Comparison of ENCODE assay signal across 8 cellular contexts in genomic region chr9:119368681-119369581, GRCh38. TPM values are rescaled to one million over a fixed set of nuclear protein-coding genes. Genes with fewer than 3 reads are reported as not detected.
A peak's percentile ranks its signal among the peaks of the same experiment; 100 is the strongest.
DNase-seq lines count a peak whose midpoint lies in the region; ATAC-seq, FAIRE-seq and TF ChIP-seq lines count a peak whose summit lies in the region.

TSS of gene BRINP1 (minus strand) at chr9:119369435. CDS start at chr9:119313355, 56,080 bp downstream.

- intact Hi-C loops in heart left ventricle (cut with DNase I), result loop anchor here (5.0 to 10.0 kb wide), 9 partner anchors 84 to 1724 kb away; no protein-coding TSS in a partner anchor
- intact Hi-C loops in posterior vena cava (cut with DNase I), result no loop called here

- no peak within 1 kb of the TSS for H3K27ac ChIP-seq in HUES6 (ENCODE audit: low read depth, low read length)
- H3K27ac ChIP-seq in heart left ventricle, result no peak within 1 kb of the TSS

- H3K36me3 Mint-ChIP-seq in T-cell, result no peaks in the 10 kb centered on the region

- no peaks in the 10 kb centered on the region for H3K4me1 Mint-ChIP-seq in T-cell

- H3K9me3 ChIP-seq in HUES6 (ENCODE audit: control insufficient read depth, insufficient read depth, low read depth, low read length), result no peaks in the 10 kb centered on the region
- H3K9me3 ChIP-seq in heart left ventricle, result no peaks in the 10 kb centered on the region

- peak in 4 of 5 donors; percentile 25 to 66 (median 29) for DNase-seq in heart left ventricle
- peak; percentile 83 for DNase-seq in posterior vena cava (ENCODE audit: low spot score)
- DNase-seq in T-cell, result no peak
- no peak for DNase-seq in SW480 (ENCODE audit: low spot score)
- DNase-seq in H54 (ENCODE audit: insufficient read length, low spot score), result no peak

- WGBS in heart left ventricle, 4 donors, result 1 to 3% (median 1%) methylated on average over 31 to 91 of the region's 91 CpGs

- TF ChIP-seq CTCF in heart left ventricle (IDR thresholded peaks at IDR 0.05), result no peak

- H3K9me3 Mint-ChIP-seq in T-cell, result peaks cover 5 to 25% (median 24%) of the 10 kb centered on the region in 3 donors

- ATAC-seq in SK-N-SH treated with all-trans-retinoic acid at 6 μM for 48 hours (peak; percentile 84), heart left ventricle (peak; percentile 37 to 72 (median 58)), GM21381 (IDR thresholded peaks at IDR 0.05; ENCODE audit: unreplicated experiment) (no peak), T-cell (replicated peaks in 1 of 4) (no peak)

- no peak within 1 kb of the TSS for H3K27ac Mint-ChIP-seq in T-cell

- peaks cover 51% of the 10 kb centered on the region for H3K27me3 ChIP-seq in HUES6 (ENCODE audit: control insufficient read depth, insufficient read depth, low read length)
- peaks cover 0 to 37% (median 29%) of the 10 kb centered on the region in 9 donors for H3K27me3 ChIP-seq in heart left ventricle

- H3K4me3 ChIP-seq in HUES6 (ENCODE audit: low read depth, low read length), result peak within 1 kb of the TSS; percentile 91
- H3K4me3 ChIP-seq in heart left ventricle, result peak within 1 kb of the TSS; percentile 11 to 60 (median 44)

- peaks cover 37 to 42% of the 10 kb centered on the region in 2 donors for H3K27me3 Mint-ChIP-seq in T-cell

- FAIRE-seq in H54 (lab: Jason Lieb, UNC), result no peak

- TF ChIP-seq POLR2A in heart left ventricle (IDR thresholded peaks at IDR 0.05) (no peak), H54 (IDR thresholded peaks at IDR 0.05; ENCODE audit: low read depth, low read length) (no peak)

- H3K4me1 ChIP-seq in HUES6 (ENCODE audit: control insufficient read depth, insufficient read depth, low read length) (peaks cover 39% of the 10 kb centered on the region), heart left ventricle (peaks cover 0 to 13% (median 0%) of the 10 kb centered on the region in 12 donors)

- peak within 1 kb of the TSS; percentile 55 for H3K9ac ChIP-seq in HUES6 (ENCODE audit: low read length)

- POLR2A ChIA-PET in T-cell (lab: Charles Lee), result no interaction called here

- no peaks in the 10 kb centered on the region for H3K36me3 ChIP-seq in HUES6 (ENCODE audit: control insufficient read depth, insufficient read depth, low read length)
- H3K36me3 ChIP-seq in heart left ventricle, result no peaks in the 10 kb centered on the region

- H3K4me3 Mint-ChIP-seq in T-cell, result peak within 1 kb of the TSS in 1 of 3 donors; percentile 23

- CTCF ChIA-PET in T-cell (lab: Charles Lee), result no interaction called here

TF ChIP-seq in SK-N-SH treated with all-trans-retinoic acid at 6 μM for 48 hours, 23 proteins besides CTCF, POLR2A, EP300 and RAD21:
- no peak for TF ChIP-seq ARNTL (CRISPR knock-in tag; IDR thresholded peaks at IDR 0.05; ENCODE audit: borderline replicate concordance, low read depth)
- TF ChIP-seq RARB (CRISPR knock-in tag; IDR thresholded peaks at IDR 0.05), result no peak
- TF ChIP-seq PPARA (CRISPR knock-in tag; IDR thresholded peaks at IDR 0.05; ENCODE audit: borderline replicate concordance), result no peak
- no peak for TF ChIP-seq CSDC2 (CRISPR knock-in tag; IDR thresholded peaks at IDR 0.05)
- TF ChIP-seq SNAI2 (CRISPR knock-in tag; IDR thresholded peaks at IDR 0.05), result no peak
- TF ChIP-seq POU6F1 (CRISPR knock-in tag; IDR thresholded peaks at IDR 0.05; ENCODE audit: borderline replicate concordance, low read depth), result no peak
- no peak for TF ChIP-seq TCF4 (CRISPR knock-in tag; IDR thresholded peaks at IDR 0.05; ENCODE audit: borderline replicate concordance)
- no peak for TF ChIP-seq TSHZ2 (CRISPR knock-in tag; IDR thresholded peaks at IDR 0.05)
- TF ChIP-seq CSRNP3 (CRISPR knock-in tag; IDR thresholded peaks at IDR 0.05), result no peak
- TF ChIP-seq ZNF8 (CRISPR knock-in tag; IDR thresholded peaks at IDR 0.05), result no peak
- no peak for TF ChIP-seq OSR1 (CRISPR knock-in tag; IDR thresholded peaks at IDR 0.05)
- TF ChIP-seq GLIS3 (CRISPR knock-in tag; IDR thresholded peaks at IDR 0.05), result no peak
- TF ChIP-seq ESRRG (CRISPR knock-in tag; IDR thresholded peaks at IDR 0.05), result no peak
- no peak for TF ChIP-seq TOX (CRISPR knock-in tag; IDR thresholded peaks at IDR 0.05; ENCODE audit: borderline replicate concordance)
- TF ChIP-seq PATZ1 (CRISPR knock-in tag; IDR thresholded peaks at IDR 0.05; ENCODE audit: borderline replicate concordance), result no peak
- TF ChIP-seq CREB5 (CRISPR knock-in tag; IDR thresholded peaks at IDR 0.05; ENCODE audit: low read depth), result no peak
- no peak for TF ChIP-seq ZFP30 (CRISPR knock-in tag; IDR thresholded peaks at IDR 0.05)

RNA-seq across cellular contexts. Expression of gene BRINP1, which starts in this region (rescaled TPM):
- total RNA-seq in heart left ventricle (1 to 10 TPM in 2 of 9 donors, under 1 TPM in 6, not detected in 1; 0.14 to 7.1 (median 0.45) TPM), posterior vena cava (1 to 10 TPM in 1 of 2 donors, under 1 TPM in 1; 0.86 to 2.5 TPM), T-cell (not detected)
- under 1 TPM; 0.04 to 0.38 TPM for polyA plus RNA-seq in heart left ventricle

Comparison
In these comparisons a context has a peak if more than half of its experiments do, and no peak if none do; other contexts are left out.
1. ATAC-seq: peak in SK-N-SH treated with all-trans-retinoic acid at 6 μM for 48 hours (single experiment) and heart left ventricle (4 of 4); none in GM21381 (single experiment) and T-cell (0 of 4).
2. DNase-seq: peak in heart left ventricle (4 of 5) and posterior vena cava (single experiment); none in T-cell (0 of 34), SW480 (single experiment) and H54 (single experiment).
3. intact Hi-C loops: an anchor here in heart left ventricle (5.0 to 10.0 kb wide); none called in posterior vena cava.